Comparison of ENCODE assay signal across 8 cellular contexts in genomic region chr6:26032387-26033131, GRCh38. TPM values are rescaled to one million over a fixed set of nuclear protein-coding genes. Genes with fewer than 3 reads are reported as not detected.
DNase-seq lines count a peak whose midpoint lies in the region; ATAC-seq and TF ChIP-seq lines count a peak whose summit lies in the region.

No MANE protein-coding gene starts in this region.

- H3K4me2 ChIP-seq in SU-DHL-6 (ENCODE audit: low read depth, low read length, poor library complexity, severe bottlenecking): peak overlapping the region; percentile 65

- H3K9me2 ChIP-seq in SU-DHL-6 (replicated peaks; ENCODE audit: insufficient read depth, low read length): no peaks in the 10 kb centered on the region

- CTCF ChIA-PET in HEK293 (lab: Yijun Ruan, JAX): interaction anchor here (0.5 to 3.4 kb wide), 11 partner anchors 23 to 519 kb away, joined by 3 to 16 read pairs (median 3); a partner anchor contains a TSS

- no peak for TF ChIP-seq POLR2A in uterus (IDR thresholded peaks at IDR 0.05)

- no peaks in the 10 kb centered on the region for H3K79me2 ChIP-seq in SU-DHL-6 (ENCODE audit: insufficient read depth, low read length)

- H4K20me1 ChIP-seq in SU-DHL-6 (ENCODE audit: low read depth, low read length): no peaks in the 10 kb centered on the region

- H3K27ac ChIP-seq in C4-2B (peak overlapping the region; percentile 99), HEK293 (ENCODE audit: extremely low read depth, low read depth, low read length) (peak overlapping the region; percentile 54), SU-DHL-6 (ENCODE audit: low read depth, low read length) (peak overlapping the region; percentile 92), uterus (peak overlapping the region; percentile 82 to 91)

- no peak for ATAC-seq in HG03565 (IDR thresholded peaks at IDR 0.05; ENCODE audit: unreplicated experiment)

- H3K27me3 ChIP-seq in SU-DHL-6 (ENCODE audit: low read length) (no peaks in the 10 kb centered on the region), uterus (no peaks in the 10 kb centered on the region)

- peak overlapping the region; percentile 35 for H2AFZ ChIP-seq in SU-DHL-6 (ENCODE audit: low read depth, low read length, severe bottlenecking)

- no peaks in the 10 kb centered on the region for H3K9me3 ChIP-seq in HEK293 (ENCODE audit: control insufficient read depth, insufficient read depth, low read depth, low read length)
- H3K9me3 ChIP-seq in SU-DHL-6 (ENCODE audit: insufficient read depth, low read length): peaks cover 6% of the 10 kb centered on the region; the same call in 1 of the 2 replicates
- H3K9me3 ChIP-seq in uterus: no peaks in the 10 kb centered on the region

- peaks cover 55% of the 10 kb centered on the region for H3F3A ChIP-seq in SU-DHL-6 (ENCODE audit: insufficient read depth)

- DNase-seq in effector CD4-positive, alpha-beta T cell: peak; percentile 8
- DNase-seq in midbrain (lab: John Stamatoyannopoulos, UW): peak; percentile 12
- no peak for DNase-seq in uterus
- DNase-seq in OCI-M2 (lab: John Stamatoyannopoulos, UW; ENCODE audit: unreplicated experiment): no peak

- peaks cover 12% of the 10 kb centered on the region for H3K4me1 ChIP-seq in HEK293 (ENCODE audit: control insufficient read depth, insufficient read depth, low read length)
- H3K4me1 ChIP-seq in uterus: no peaks in the 10 kb centered on the region

- H3K36me3 ChIP-seq in HEK293 (ENCODE audit: control insufficient read depth in 2 of 2, insufficient read depth in 1 of 2, low read length in 2 of 2) (no peaks in the 10 kb centered on the region), SU-DHL-6 (ENCODE audit: low read length) (no peaks in the 10 kb centered on the region), uterus (no peaks in the 10 kb centered on the region)

- POLR2A ChIA-PET in HEK293 (lab: Yijun Ruan, JAX): interaction anchor here (0.6 to 6.0 kb wide), 43 partner anchors 7 to 1860 kb away, joined by 3 to 336 read pairs (median 5); a partner anchor contains a TSS

- H3K4me3 ChIP-seq in HEK293 (ENCODE audit: low read depth, low read length) (peak overlapping the region; percentile 57), SU-DHL-6 (ENCODE audit: insufficient read depth, low read length, poor library complexity, severe bottlenecking) (peak overlapping the region; percentile 43), uterus (peak overlapping the region; percentile 44 to 62)

- intact Hi-C loops in uterus (cut with DNase I; ENCODE audit: low total_unique reads): no loop called here

- peak overlapping the region; percentile 61 for H3K9ac ChIP-seq in SU-DHL-6 (ENCODE audit: low read length)

- no peak for TF ChIP-seq CTCF in C4-2B (conservative IDR thresholded peaks at IDR 0.05)
- no peak for TF ChIP-seq CTCF in HEK293 (tag by site-specific recombination; IDR thresholded peaks at IDR 0.05)
- no peak for TF ChIP-seq CTCF in SU-DHL-6 (IDR thresholded peaks at IDR 0.05; ENCODE audit: insufficient read depth, low read length, poor library complexity, severe bottlenecking)
- no peak for TF ChIP-seq CTCF in uterus (IDR thresholded peaks at IDR 0.05)

TF ChIP-seq in HEK293, 187 proteins besides CTCF, POLR2A, EP300 and RAD21 (continues in another document):
- TF ChIP-seq FEZF1 (tag by site-specific recombination; IDR thresholded peaks at IDR 0.05): peak; percentile 45
- TF ChIP-seq ZNF664 (tag by site-specific recombination; IDR thresholded peaks at IDR 0.05): no peak
- no peak for TF ChIP-seq ZNF362 (tag by site-specific recombination; IDR thresholded peaks at IDR 0.05)
- TF ChIP-seq ZFP37 (tag by site-specific recombination; IDR thresholded peaks at IDR 0.05): no peak
- TF ChIP-seq, protein P1, sequence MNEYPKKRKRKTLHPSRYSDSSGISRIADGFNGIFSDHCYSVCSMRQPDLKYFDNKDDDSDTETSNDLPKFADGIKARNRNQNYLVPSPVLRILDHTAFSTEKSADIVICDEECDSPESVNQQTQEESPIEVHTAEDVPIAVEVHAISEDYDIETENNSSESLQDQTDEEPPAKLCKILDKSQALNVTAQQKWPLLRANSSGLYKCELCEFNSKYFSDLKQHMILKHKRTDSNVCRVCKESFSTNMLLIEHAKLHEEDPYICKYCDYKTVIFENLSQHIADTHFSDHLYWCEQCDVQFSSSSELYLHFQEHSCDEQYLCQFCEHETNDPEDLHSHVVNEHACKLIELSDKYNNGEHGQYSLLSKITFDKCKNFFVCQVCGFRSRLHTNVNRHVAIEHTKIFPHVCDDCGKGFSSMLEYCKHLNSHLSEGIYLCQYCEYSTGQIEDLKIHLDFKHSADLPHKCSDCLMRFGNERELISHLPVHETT (tag by site-specific recombination; IDR thresholded peaks at IDR 0.05): no peak
- TF ChIP-seq ZNF510 (tag by site-specific recombination; IDR thresholded peaks at IDR 0.05; ENCODE audit: insufficient replicate concordance): no peak
- no peak for TF ChIP-seq ZNF211 (tag by site-specific recombination; IDR thresholded peaks at IDR 0.05; ENCODE audit: low read depth)
- TF ChIP-seq ZNF837 (tag by site-specific recombination; IDR thresholded peaks at IDR 0.05): no peak
- no peak for TF ChIP-seq ZNF544 (tag by site-specific recombination; IDR thresholded peaks at IDR 0.05)
- no peak for TF ChIP-seq GLIS2 (tag by site-specific recombination; IDR thresholded peaks at IDR 0.05)
- TF ChIP-seq ZNF221 (tag by site-specific recombination; IDR thresholded peaks at IDR 0.05; ENCODE audit: borderline replicate concordance): no peak
- no peak for TF ChIP-seq ZNF830 (tag by site-specific recombination; IDR thresholded peaks at IDR 0.05; ENCODE audit: low read depth)
- peak; percentile 5; the same call in 1 of the 2 replicates for TF ChIP-seq ZNF629 (tag by site-specific recombination; IDR thresholded peaks at IDR 0.05)
- TF ChIP-seq ZNF146 (tag by site-specific recombination; IDR thresholded peaks at IDR 0.05): no peak
- TF ChIP-seq, protein P2, sequence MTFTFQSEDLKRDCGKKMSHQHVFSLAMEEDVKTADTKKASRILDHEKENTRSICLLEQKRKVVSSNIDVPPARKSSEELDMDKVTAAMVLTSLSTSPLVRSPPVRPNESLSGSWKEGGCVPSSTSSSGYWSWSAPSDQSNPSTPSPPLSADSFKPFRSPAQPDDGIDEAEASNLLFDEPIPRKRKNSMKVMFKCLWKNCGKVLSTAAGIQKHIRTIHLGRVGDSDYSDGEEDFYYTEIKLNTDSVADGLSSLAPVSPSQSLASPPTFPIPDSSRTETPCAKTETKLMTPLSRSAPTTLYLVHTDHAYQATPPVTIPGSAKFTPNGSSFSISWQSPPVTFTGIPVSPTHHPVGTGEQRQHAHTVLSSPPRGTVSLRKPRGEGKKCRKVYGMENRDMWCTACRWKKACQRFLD (tag by site-specific recombination; IDR thresholded peaks at IDR 0.05): no peak
- no peak for TF ChIP-seq HOXC10 (CRISPR knock-in tag; IDR thresholded peaks at IDR 0.05)
- TF ChIP-seq, protein P3, sequence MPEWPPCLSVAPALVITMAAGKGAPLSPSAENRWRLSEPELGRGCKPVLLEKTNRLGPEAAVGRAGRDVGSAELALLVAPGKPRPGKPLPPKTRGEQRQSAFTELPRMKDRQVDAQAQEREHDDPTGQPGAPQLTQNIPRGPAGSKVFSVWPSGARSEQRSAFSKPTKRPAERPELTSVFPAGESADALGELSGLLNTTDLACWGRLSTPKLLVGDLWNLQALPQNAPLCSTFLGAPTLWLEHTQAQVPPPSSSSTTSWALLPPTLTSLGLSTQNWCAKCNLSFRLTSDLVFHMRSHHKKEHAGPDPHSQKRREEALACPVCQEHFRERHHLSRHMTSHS (tag by site-specific recombination; IDR thresholded peaks at IDR 0.05): no peak
- TF ChIP-seq IKZF3 (tag by site-specific recombination; IDR thresholded peaks at IDR 0.05): peak; percentile 76
- TF ChIP-seq, protein P4, sequence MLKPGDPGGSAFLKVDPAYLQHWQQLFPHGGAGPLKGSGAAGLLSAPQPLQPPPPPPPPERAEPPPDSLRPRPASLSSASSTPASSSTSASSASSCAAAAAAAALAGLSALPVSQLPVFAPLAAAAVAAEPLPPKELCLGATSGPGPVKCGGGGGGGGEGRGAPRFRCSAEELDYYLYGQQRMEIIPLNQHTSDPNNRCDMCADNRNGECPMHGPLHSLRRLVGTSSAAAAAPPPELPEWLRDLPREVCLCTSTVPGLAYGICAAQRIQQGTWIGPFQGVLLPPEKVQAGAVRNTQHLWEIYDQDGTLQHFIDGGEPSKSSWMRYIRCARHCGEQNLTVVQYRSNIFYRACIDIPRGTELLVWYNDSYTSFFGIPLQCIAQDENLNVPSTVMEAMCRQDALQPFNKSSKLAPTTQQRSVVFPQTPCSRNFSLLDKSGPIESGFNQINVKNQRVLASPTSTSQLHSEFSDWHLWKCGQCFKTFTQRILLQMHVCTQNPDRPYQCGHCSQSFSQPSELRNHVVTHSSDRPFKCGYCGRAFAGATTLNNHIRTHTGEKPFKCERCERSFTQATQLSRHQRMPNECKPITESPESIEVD (tag by site-specific recombination; IDR thresholded peaks at IDR 0.05): peak; percentile 75
- no peak for TF ChIP-seq ZNF529 (tag by site-specific recombination; IDR thresholded peaks at IDR 0.05; ENCODE audit: insufficient replicate concordance)
- no peak for TF ChIP-seq ZNF157 (tag by site-specific recombination; IDR thresholded peaks at IDR 0.05)
- TF ChIP-seq ZNF184 (tag by site-specific recombination; IDR thresholded peaks at IDR 0.05): 0 out of 2 replicates have a peak, but pooled peaks have one; percentile 25
- TF ChIP-seq KLF17 (tag by site-specific recombination; IDR thresholded peaks at IDR 0.05): no peak
- TF ChIP-seq ZNF626 (tag by site-specific recombination; IDR thresholded peaks at IDR 0.05): 0 out of 2 replicates have a peak, but pooled peaks have one; percentile 4

RNA-seq across cellular contexts. Expression of gene HFE, which starts 54.7 kb away (rescaled TPM):
- 1 to 10 TPM; 1.2 to 8.4 (median 6.2) TPM for total RNA-seq in uterus

Comparison
In these comparisons a context has a peak if more than half of its experiments do, and no peak if none do; other contexts are left out.
1. DNase-seq: peak in effector CD4-positive, alpha-beta T cell (single experiment) and midbrain (single experiment); none in uterus (0 of 2) and OCI-M2 (single experiment).
2. Peak in every context shown above with its lines, with median percentiles within 50 percentile points of each other: H3K27ac ChIP-seq and H3K4me3 ChIP-seq.